In the genomic region with DNA sequence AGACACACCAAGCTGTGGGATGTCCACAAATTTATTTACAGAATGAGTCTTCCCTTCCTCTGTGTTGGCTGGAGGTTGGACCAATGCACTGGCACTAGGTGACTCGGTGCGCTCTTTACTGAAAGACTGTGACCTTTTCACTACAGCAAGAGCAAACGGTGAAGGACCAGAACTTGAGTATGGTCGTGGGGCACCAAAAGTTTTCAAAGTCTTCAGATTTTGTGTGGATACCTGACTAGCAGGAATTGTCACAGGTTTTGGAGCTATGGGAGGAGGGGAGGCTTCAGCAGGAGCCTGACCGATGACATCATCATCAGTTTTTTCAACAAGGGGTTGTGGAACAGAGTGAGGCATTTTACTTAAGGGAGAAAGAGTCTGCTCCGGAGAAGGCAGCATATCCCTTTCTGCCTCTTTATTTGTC, we compare ENCODE assay signal across 2 cellular contexts.
TF ChIP-seq lines count a peak whose summit lies in the region.

No MANE protein-coding gene starts in this region.

TF ChIP-seq in HEK293, 187 proteins besides CTCF, POLR2A, EP300 and RAD21 (continued from another document):
- TF ChIP-seq, protein P1, sequence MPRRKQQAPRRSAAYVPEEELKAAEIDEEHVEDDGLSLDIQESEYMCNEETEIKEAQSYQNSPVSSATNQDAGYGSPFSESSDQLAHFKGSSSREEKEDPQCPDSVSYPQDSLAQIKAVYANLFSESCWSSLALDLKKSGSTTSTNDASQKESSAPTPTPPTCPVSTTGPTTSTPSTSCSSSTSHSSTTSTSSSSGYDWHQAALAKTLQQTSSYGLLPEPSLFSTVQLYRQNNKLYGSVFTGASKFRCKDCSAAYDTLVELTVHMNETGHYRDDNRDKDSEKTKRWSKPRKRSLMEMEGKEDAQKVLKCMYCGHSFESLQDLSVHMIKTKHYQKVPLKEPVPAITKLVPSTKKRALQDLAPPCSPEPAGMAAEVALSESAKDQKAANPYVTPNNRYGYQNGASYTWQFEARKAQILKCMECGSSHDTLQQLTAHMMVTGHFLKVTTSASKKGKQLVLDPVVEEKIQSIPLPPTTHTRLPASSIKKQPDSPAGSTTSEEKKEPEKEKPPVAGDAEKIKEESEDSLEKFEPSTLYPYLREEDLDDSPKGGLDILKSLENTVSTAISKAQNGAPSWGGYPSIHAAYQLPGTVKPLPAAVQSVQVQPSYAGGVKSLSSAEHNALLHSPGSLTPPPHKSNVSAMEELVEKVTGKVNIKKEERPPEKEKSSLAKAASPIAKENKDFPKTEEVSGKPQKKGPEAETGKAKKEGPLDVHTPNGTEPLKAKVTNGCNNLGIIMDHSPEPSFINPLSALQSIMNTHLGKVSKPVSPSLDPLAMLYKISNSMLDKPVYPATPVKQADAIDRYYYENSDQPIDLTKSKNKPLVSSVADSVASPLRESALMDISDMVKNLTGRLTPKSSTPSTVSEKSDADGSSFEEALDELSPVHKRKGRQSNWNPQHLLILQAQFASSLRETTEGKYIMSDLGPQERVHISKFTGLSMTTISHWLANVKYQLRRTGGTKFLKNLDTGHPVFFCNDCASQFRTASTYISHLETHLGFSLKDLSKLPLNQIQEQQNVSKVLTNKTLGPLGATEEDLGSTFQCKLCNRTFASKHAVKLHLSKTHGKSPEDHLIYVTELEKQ (tag by site-specific recombination; IDR thresholded peaks at IDR 0.05; ENCODE audit: borderline replicate concordance): no peak
- TF ChIP-seq, protein P2, sequence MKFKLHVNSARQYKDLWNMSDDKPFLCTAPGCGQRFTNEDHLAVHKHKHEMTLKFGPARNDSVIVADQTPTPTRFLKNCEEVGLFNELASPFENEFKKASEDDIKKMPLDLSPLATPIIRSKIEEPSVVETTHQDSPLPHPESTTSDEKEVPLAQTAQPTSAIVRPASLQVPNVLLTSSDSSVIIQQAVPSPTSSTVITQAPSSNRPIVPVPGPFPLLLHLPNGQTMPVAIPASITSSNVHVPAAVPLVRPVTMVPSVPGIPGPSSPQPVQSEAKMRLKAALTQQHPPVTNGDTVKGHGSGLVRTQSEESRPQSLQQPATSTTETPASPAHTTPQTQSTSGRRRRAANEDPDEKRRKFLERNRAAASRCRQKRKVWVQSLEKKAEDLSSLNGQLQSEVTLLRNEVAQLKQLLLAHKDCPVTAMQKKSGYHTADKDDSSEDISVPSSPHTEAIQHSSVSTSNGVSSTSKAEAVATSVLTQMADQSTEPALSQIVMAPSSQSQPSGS (tag by site-specific recombination; IDR thresholded peaks at IDR 0.05; ENCODE audit: low read depth): peak; percentile 80
- TF ChIP-seq, protein P3, sequence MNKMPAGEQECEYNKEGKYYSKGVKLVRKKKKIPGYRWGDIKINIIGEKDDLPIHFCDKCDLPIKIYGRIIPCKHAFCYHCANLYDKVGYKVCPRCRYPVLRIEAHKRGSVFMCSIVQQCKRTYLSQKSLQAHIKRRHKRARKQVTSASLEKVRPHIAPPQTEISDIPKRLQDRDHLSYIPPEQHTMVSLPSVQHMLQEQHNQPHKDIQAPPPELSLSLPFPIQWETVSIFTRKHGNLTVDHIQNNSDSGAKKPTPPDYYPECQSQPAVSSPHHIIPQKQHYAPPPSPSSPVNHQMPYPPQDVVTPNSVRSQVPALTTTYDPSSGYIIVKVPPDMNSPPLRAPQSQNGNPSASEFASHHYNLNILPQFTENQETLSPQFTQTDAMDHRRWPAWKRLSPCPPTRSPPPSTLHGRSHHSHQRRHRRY (tag by site-specific recombination; IDR thresholded peaks at IDR 0.05): no peak

TF ChIP-seq in HepG2, 621 proteins besides CTCF, POLR2A, EP300 and RAD21 (continued from another document and continues in another):
- TF ChIP-seq ZNF484 (CRISPR knock-in tag; IDR thresholded peaks at IDR 0.05; ENCODE audit: borderline replicate concordance, low read depth) (no peak), ZNF572 (CRISPR knock-in tag; IDR thresholded peaks at IDR 0.05) (no peak), HMG20A (CRISPR knock-in tag; IDR thresholded peaks at IDR 0.05; ENCODE audit: borderline replicate concordance) (peak; percentile 59; the same call in 1 of the 2 replicates), ZNF605 (CRISPR knock-in tag; IDR thresholded peaks at IDR 0.05) (peak; percentile 78; the same call in 1 of the 2 replicates), GABPA (IDR thresholded peaks at IDR 0.05; ENCODE audit: low read depth, low read length) (no peak), GABPA (CRISPR knock-in tag; IDR thresholded peaks at IDR 0.05; ENCODE audit: low read depth) (0 out of 2 replicates have a peak, but pooled peaks have one; percentile 11), ZMYM4 (CRISPR knock-in tag; IDR thresholded peaks at IDR 0.05) (peak; percentile 76), SALL1 (CRISPR knock-in tag; IDR thresholded peaks at IDR 0.05) (peak; percentile 85), FOXA1 (IDR thresholded peaks at IDR 0.05) (no peak), FOXA1 (CRISPR knock-in tag; IDR thresholded peaks at IDR 0.05) (0 out of 2 replicates have a peak, but pooled peaks have one; percentile 28), MED1 (CRISPR knock-in tag; IDR thresholded peaks at IDR 0.05) (peak; percentile 71), ZBTB8A (CRISPR knock-in tag; IDR thresholded peaks at IDR 0.05; ENCODE audit: borderline replicate concordance, low read depth) (no peak), ZFP36 (IDR thresholded peaks at IDR 0.05; ENCODE audit: borderline replicate concordance, low read depth, low read length, partially characterized antibody) (no peak), HDAC1 (CRISPR knock-in tag; IDR thresholded peaks at IDR 0.05) (peak; percentile 40; the same call in 1 of the 2 replicates), ZNF644 (CRISPR knock-in tag; IDR thresholded peaks at IDR 0.05; ENCODE audit: low read depth) (peak; percentile 91), ZNF331 (CRISPR knock-in tag; IDR thresholded peaks at IDR 0.05) (peak; percentile 12; the same call in 1 of the 2 replicates), TOPORS (CRISPR knock-in tag; IDR thresholded peaks at IDR 0.05) (0 out of 2 replicates have a peak, but pooled peaks have one; percentile 27), THAP11 (CRISPR knock-in tag; IDR thresholded peaks at IDR 0.05) (peak; percentile 5; the same call in 1 of the 2 replicates), NFE2L2 (IDR thresholded peaks at IDR 0.05; ENCODE audit: low read length) (no peak), MTA3 (CRISPR knock-in tag; IDR thresholded peaks at IDR 0.05) (no peak), SAP130 (CRISPR knock-in tag; IDR thresholded peaks at IDR 0.05; ENCODE audit: low read depth) (peak; percentile 58), TARDBP (CRISPR knock-in tag; IDR thresholded peaks at IDR 0.05) (peak; percentile 56; the same call in 1 of the 2 replicates), RARA (CRISPR knock-in tag; IDR thresholded peaks at IDR 0.05) (peak; percentile 74), HCFC1 (IDR thresholded peaks at IDR 0.05; ENCODE audit: low read depth, low read length) (no peak), RBM22 (optimal IDR thresholded peaks at IDR 0.05; ENCODE audit: low read length) (peak; percentile 29), MYC (CRISPR knock-in tag; IDR thresholded peaks at IDR 0.05; ENCODE audit: borderline replicate concordance) (no peak), TEAD3 (CRISPR knock-in tag; optimal IDR thresholded peaks at IDR 0.05; ENCODE audit: borderline replicate concordance) (peak; percentile 27), TBL1XR1 (IDR thresholded peaks at IDR 0.05; ENCODE audit: borderline replicate concordance, low read length, partially characterized antibody) (peak; percentile 9), RXRB (CRISPR knock-in tag; IDR thresholded peaks at IDR 0.05; ENCODE audit: borderline replicate concordance) (peak; percentile 88), IRF2 (CRISPR knock-in tag; IDR thresholded peaks at IDR 0.05) (no peak), FOXA3 (CRISPR knock-in tag; IDR thresholded peaks at IDR 0.05) (peak; percentile 71; the same call in 1 of the 2 replicates), ASH2L (IDR thresholded peaks at IDR 0.05; ENCODE audit: insufficient read length, low read depth, low read length) (peak; percentile 15)
- TF ChIP-seq, protein P4, sequence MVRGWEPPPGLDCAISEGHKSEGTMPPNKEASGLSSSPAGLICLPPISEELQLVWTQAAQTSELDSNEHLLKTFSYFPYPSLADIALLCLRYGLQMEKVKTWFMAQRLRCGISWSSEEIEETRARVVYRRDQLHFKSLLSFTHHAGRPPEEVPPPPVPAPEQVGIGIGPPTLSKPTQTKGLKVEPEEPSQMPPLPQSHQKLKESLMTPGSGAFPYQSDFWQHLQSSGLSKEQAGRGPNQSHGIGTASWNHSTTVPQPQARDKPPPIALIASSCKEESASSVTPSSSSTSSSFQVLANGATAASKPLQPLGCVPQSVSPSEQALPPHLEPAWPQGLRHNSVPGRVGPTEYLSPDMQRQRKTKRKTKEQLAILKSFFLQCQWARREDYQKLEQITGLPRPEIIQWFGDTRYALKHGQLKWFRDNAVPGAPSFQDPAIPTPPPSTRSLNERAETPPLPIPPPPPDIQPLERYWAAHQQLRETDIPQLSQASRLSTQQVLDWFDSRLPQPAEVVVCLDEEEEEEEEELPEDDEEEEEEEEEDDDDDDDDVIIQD (CRISPR knock-in tag; IDR thresholded peaks at IDR 0.05; ENCODE audit: low read depth): peak; percentile 97
- TF ChIP-seq, protein P5, sequence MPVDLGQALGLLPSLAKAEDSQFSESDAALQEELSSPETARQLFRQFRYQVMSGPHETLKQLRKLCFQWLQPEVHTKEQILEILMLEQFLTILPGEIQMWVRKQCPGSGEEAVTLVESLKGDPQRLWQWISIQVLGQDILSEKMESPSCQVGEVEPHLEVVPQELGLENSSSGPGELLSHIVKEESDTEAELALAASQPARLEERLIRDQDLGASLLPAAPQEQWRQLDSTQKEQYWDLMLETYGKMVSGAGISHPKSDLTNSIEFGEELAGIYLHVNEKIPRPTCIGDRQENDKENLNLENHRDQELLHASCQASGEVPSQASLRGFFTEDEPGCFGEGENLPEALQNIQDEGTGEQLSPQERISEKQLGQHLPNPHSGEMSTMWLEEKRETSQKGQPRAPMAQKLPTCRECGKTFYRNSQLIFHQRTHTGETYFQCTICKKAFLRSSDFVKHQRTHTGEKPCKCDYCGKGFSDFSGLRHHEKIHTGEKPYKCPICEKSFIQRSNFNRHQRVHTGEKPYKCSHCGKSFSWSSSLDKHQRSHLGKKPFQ (CRISPR knock-in tag; IDR thresholded peaks at IDR 0.05; ENCODE audit: insufficient replicate concordance): no peak
- TF ChIP-seq, protein P6, sequence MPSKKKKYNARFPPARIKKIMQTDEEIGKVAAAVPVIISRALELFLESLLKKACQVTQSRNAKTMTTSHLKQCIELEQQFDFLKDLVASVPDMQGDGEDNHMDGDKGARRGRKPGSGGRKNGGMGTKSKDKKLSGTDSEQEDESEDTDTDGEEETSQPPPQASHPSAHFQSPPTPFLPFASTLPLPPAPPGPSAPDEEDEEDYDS (CRISPR knock-in tag; IDR thresholded peaks at IDR 0.05): no peak
- TF ChIP-seq, protein P7, sequence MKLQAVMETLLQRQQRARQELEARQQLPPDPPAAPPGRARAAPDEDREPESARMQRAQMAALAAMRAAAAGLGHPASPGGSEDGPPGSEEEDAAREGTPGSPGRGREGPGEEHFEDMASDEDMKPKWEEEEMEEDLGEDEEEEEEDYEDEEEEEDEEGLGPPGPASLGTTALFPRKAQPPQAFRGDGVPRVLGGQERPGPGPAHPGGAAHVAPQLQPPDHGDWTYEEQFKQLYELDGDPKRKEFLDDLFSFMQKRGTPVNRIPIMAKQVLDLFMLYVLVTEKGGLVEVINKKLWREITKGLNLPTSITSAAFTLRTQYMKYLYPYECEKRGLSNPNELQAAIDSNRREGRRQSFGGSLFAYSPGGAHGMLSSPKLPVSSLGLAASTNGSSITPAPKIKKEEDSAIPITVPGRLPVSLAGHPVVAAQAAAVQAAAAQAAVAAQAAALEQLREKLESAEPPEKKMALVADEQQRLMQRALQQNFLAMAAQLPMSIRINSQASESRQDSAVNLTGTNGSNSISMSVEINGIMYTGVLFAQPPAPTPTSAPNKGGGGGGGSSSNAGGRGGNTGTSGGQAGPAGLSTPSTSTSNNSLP (IDR thresholded peaks at IDR 0.05; ENCODE audit: low read depth, low read length): peak; percentile 20; the same call in 1 of the 2 replicates
- TF ChIP-seq, protein P8, sequence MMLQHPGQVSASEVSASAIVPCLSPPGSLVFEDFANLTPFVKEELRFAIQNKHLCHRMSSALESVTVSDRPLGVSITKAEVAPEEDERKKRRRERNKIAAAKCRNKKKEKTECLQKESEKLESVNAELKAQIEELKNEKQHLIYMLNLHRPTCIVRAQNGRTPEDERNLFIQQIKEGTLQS (CRISPR knock-in tag; IDR thresholded peaks at IDR 0.05): peak; percentile 71; the same call in 1 of the 2 replicates
- TF ChIP-seq, protein P9, sequence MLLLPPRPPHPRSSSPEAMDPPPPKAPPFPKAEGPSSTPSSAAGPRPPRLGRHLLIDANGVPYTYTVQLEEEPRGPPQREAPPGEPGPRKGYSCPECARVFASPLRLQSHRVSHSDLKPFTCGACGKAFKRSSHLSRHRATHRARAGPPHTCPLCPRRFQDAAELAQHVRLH (CRISPR knock-in tag; IDR thresholded peaks at IDR 0.05; ENCODE audit: borderline replicate concordance, low read depth): peak; percentile 41; the same call in 1 of the 2 replicates
- TF ChIP-seq, protein P10, sequence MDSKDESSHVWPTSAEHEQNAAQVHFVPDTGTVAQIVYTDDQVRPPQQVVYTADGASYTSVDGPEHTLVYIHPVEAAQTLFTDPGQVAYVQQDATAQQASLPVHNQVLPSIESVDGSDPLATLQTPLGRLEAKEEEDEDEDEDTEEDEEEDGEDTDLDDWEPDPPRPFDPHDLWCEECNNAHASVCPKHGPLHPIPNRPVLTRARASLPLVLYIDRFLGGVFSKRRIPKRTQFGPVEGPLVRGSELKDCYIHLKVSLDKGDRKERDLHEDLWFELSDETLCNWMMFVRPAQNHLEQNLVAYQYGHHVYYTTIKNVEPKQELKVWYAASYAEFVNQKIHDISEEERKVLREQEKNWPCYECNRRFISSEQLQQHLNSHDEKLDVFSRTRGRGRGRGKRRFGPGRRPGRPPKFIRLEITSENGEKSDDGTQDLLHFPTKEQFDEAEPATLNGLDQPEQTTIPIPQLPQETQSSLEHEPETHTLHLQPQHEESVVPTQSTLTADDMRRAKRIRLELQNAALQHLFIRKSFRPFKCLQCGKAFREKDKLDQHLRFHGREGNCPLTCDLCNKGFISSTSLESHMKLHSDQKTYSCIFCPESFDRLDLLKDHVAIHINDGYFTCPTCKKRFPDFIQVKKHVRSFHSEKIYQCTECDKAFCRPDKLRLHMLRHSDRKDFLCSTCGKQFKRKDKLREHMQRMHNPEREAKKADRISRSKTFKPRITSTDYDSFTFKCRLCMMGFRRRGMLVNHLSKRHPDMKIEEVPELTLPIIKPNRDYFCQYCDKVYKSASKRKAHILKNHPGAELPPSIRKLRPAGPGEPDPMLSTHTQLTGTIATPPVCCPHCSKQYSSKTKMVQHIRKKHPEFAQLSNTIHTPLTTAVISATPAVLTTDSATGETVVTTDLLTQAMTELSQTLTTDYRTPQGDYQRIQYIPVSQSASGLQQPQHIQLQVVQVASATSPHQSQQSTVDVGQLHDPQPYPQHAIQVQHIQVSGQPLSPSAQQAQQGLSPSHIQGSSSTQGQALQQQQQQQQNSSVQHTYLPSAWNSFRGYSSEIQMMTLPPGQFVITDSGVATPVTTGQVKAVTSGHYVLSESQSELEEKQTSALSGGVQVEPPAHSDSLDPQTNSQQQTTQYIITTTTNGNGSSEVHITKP (CRISPR knock-in tag; IDR thresholded peaks at IDR 0.05; ENCODE audit: low read depth): 0 out of 2 replicates have a peak, but pooled peaks have one; percentile 39
